In genomic region chr5:91641730-91642350, GRCh38 we compare ENCODE assay signal across 8 cellular contexts.
DNase-seq lines count a peak whose midpoint lies in the region; ATAC-seq, FAIRE-seq and TF ChIP-seq lines count a peak whose summit lies in the region.

No MANE protein-coding gene starts in this region.

- no peak overlapping the region for H2AFZ ChIP-seq in Karpas-422 (ENCODE audit: low read length)
- H2AFZ ChIP-seq in smooth muscle cell (ENCODE audit: low read depth), result peak overlapping the region; percentile 79

- DNase-seq in Karpas-422 (peak; percentile 81), RWPE2 (ENCODE audit: low spot score) (no peak), fibroblast of the conjunctiva (ENCODE audit: low read depth) (peak; percentile 36), smooth muscle cell (lab: John Stamatoyannopoulos, UW; ENCODE audit: unreplicated experiment) (no peak), suprapubic skin (ENCODE audit: low spot score in 2 of 2) (no peak)

- no peaks in the 10 kb centered on the region for H3K79me2 ChIP-seq in Karpas-422 (ENCODE audit: low read length)
- no peaks in the 10 kb centered on the region for H3K79me2 ChIP-seq in smooth muscle cell (ENCODE audit: low read depth)

- no peaks in the 10 kb centered on the region for H3F3A ChIP-seq in smooth muscle cell (ENCODE audit: low read depth)

- H4K20me1 ChIP-seq in Karpas-422 (ENCODE audit: insufficient read depth, low read depth, low read length), result no peaks in the 10 kb centered on the region
- no peaks in the 10 kb centered on the region for H4K20me1 ChIP-seq in smooth muscle cell (ENCODE audit: low read depth)

- H3K4me2 ChIP-seq in Karpas-422 (ENCODE audit: low read depth, low read length, poor library complexity, severe bottlenecking) (no peak overlapping the region), smooth muscle cell (peak overlapping the region; percentile 79)

- H3K27ac ChIP-seq in Karpas-422 (ENCODE audit: low read length) (no peak overlapping the region), RWPE2 (ENCODE audit: poor library complexity, severe bottlenecking) (no peak overlapping the region), smooth muscle cell (ENCODE audit: low read depth) (no peak overlapping the region), suprapubic skin (no peak overlapping the region)

- no peaks in the 10 kb centered on the region for H3K36me3 ChIP-seq in Karpas-422 (ENCODE audit: insufficient read depth, low read length)
- no peaks in the 10 kb centered on the region for H3K36me3 ChIP-seq in RWPE2 (ENCODE audit: low read depth)
- no peaks in the 10 kb centered on the region for H3K36me3 ChIP-seq in smooth muscle cell (ENCODE audit: low read depth)
- no peaks in the 10 kb centered on the region for H3K36me3 ChIP-seq in suprapubic skin

- TF ChIP-seq CTCF in GM12873 (IDR thresholded peaks at IDR 0.05; ENCODE audit: insufficient read depth, low read depth, low read length, missing control alignments) (peak; percentile 36), RWPE2 (IDR thresholded peaks at IDR 0.05; ENCODE audit: poor library complexity, severe bottlenecking) (peak; percentile 93), smooth muscle cell (IDR thresholded peaks at IDR 0.05; ENCODE audit: borderline replicate concordance, insufficient read depth, poor library complexity, severe bottlenecking) (peak; percentile 77), suprapubic skin (IDR thresholded peaks at IDR 0.05) (peak in 1 of 2 donors; percentile 35)

- H3K9me3 ChIP-seq in Karpas-422 (ENCODE audit: low read length), result no peaks in the 10 kb centered on the region
- H3K9me3 ChIP-seq in RWPE2 (ENCODE audit: severe bottlenecking), result no peaks in the 10 kb centered on the region
- H3K9me3 ChIP-seq in smooth muscle cell (replicated peaks; ENCODE audit: low read depth), result no peaks in the 10 kb centered on the region
- H3K9me3 ChIP-seq in suprapubic skin, result no peaks in the 10 kb centered on the region

- H3K9ac ChIP-seq in Karpas-422 (ENCODE audit: low read length), result no peak overlapping the region
- H3K9ac ChIP-seq in smooth muscle cell (ENCODE audit: low read depth), result no peak overlapping the region

- H3K4me3 ChIP-seq in Karpas-422 (ENCODE audit: low read length) (no peak overlapping the region), RWPE2 (ENCODE audit: severe bottlenecking) (no peak overlapping the region), smooth muscle cell (peak overlapping the region; percentile 13), suprapubic skin (no peak overlapping the region)

- H3K27me3 ChIP-seq in Karpas-422 (ENCODE audit: low read length) (no peaks in the 10 kb centered on the region), RWPE2 (ENCODE audit: insufficient read depth, poor library complexity, severe bottlenecking) (peaks cover 11% of the 10 kb centered on the region), smooth muscle cell (ENCODE audit: low read depth) (peaks cover 3% of the 10 kb centered on the region), suprapubic skin (no peaks in the 10 kb centered on the region)

- no peak for TF ChIP-seq EP300 in suprapubic skin (IDR thresholded peaks at IDR 0.05)

- TF ChIP-seq POLR2A in suprapubic skin (IDR thresholded peaks at IDR 0.05), result no peak

- peak; percentile 100 for FAIRE-seq in A204.1 (lab: Jason Lieb, UNC)

- ATAC-seq in RWPE2 (ENCODE audit: low read depth) (no peak), HG03280 (IDR thresholded peaks at IDR 0.05; ENCODE audit: unreplicated experiment) (no peak)

- 0 out of 2 replicates have a peak, but pooled peaks cover 5% of the 10 kb centered on the region for H3K9me2 ChIP-seq in Karpas-422 (replicated peaks; ENCODE audit: insufficient read depth, low read length)

- H3K4me1 ChIP-seq in Karpas-422 (ENCODE audit: low read length) (no peaks in the 10 kb centered on the region), RWPE2 (ENCODE audit: insufficient read depth, poor library complexity, severe bottlenecking) (no peaks in the 10 kb centered on the region), smooth muscle cell (ENCODE audit: low read depth) (peaks cover 7% of the 10 kb centered on the region), suprapubic skin (no peaks in the 10 kb centered on the region)

- 10% methylated on average over 2 of the region's 2 CpGs for WGBS in smooth muscle cell (ENCODE audit: low lambda C conversion rate)
- WGBS in suprapubic skin, result 3% methylated on average over 2 of the region's 2 CpGs

Comparison
In these comparisons a context has a peak if more than half of its experiments do, and no peak if none do; other contexts are left out.
1. DNase-seq: peak in Karpas-422 (single experiment) and fibroblast of the conjunctiva (single experiment); none in RWPE2 (single experiment), smooth muscle cell (single experiment) and suprapubic skin (0 of 2).